Comparison of ENCODE assay signal across 22 cellular contexts in the genomic region with DNA sequence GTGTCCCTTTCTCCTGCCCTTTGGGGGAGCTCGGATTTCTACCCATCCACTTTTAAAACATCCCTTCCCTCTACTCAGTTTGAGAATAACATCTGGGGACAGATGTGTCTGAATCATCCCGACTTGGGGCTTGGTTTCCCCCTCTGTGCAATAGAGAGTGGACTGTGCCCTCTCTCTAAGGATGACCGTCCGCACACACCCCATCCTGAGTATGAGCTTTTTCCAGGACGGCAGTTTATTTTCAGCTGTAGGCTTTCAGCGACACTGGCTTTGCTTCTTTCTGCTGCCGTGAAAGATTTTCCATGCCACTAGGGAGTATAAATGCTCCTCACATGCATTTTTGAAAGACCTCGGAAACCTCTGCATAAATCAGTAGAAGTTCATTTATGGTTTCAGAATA. TPM values are rescaled to one million over a fixed set of nuclear protein-coding genes. Genes with fewer than 3 reads are reported as not detected.
DNase-seq lines count a peak whose midpoint lies in the region; ATAC-seq and TF ChIP-seq lines count a peak whose summit lies in the region.
"Had no signal": no experiment of that assay in that cellular context is flagged by ENCODE, and none has a peak within 500 bp of the region (broad histone marks: within the 10 kb centered on the region; RNA-seq: fewer than 3 reads in every experiment).

No MANE protein-coding gene starts in this region.

- no peaks in the 10 kb centered on the region for H3K9me3 Mint-ChIP-seq in endothelial cell (ENCODE audit: unreplicated experiment)
- no peaks in the 10 kb centered on the region for H3K9me3 Mint-ChIP-seq in nephron progenitor cell
- no peaks in the 10 kb centered on the region for H3K9me3 Mint-ChIP-seq in type B pancreatic cell
- H3K9me3 Mint-ChIP-seq: CD8-positive, alpha-beta memory T cell; dendritic cell treated with granulocyte-macrophage colony-stimulating factor and Interleukin-4, amounts not matched to agents 40 ng/mL and 50 ng/mL, for 4 days; mesothelial cell of epicardium; naive thymus-derived CD8-positive, alpha-beta T cell had no signal

- H3K4me3 Mint-ChIP-seq in endothelial cell (ENCODE audit: unreplicated experiment) (no peak overlapping the region), nephron progenitor cell (peak overlapping the region; percentile 75), type B pancreatic cell (no peak overlapping the region)
- H3K4me3 Mint-ChIP-seq: CD8-positive, alpha-beta memory T cell; dendritic cell treated with granulocyte-macrophage colony-stimulating factor and Interleukin-4, amounts not matched to agents 40 ng/mL and 50 ng/mL, for 4 days; IgD-negative memory B cell; mesothelial cell of epicardium; naive thymus-derived CD8-positive, alpha-beta T cell had no signal

- no peak for DNase-seq in Right ventricle myocardium superior
- DNase-seq in left cardiac atrium = no peak
- DNase-seq in endothelial cell (ENCODE audit: low spot score) = no peak
- no peak for DNase-seq in nephron progenitor cell
- DNase-seq in type B pancreatic cell (ENCODE audit: extremely low spot score, unreplicated experiment) = no peak
- DNase-seq in HCEC 1CT = no peak
- DNase-seq: activated CD4-positive, alpha-beta T cell treated with anti-CD3 and anti-CD28 coated beads for 48 hours; activated naive CD4-positive, alpha-beta T cell; activated T-cell treated with anti-CD3 and anti-CD28 coated beads, Interleukin-2, amount 50 U/mL, for 48 hours; amniotic stem cell; CD8-positive, alpha-beta memory T cell; left colon; naive thymus-derived CD8-positive, alpha-beta T cell; NCI-H1092 treated with DMSO at 0.1 percent for 48 hours; NCI-H187 treated with DMSO at 0.1 percent for 48 hours; NCI-H526 treated with DMSO at 0.1 percent for 48 hours; T-helper 2 cell had no signal

- peak overlapping the region; percentile 45 for H3K27ac Mint-ChIP-seq in endothelial cell (ENCODE audit: unreplicated experiment)
- H3K27ac Mint-ChIP-seq in nephron progenitor cell = peak overlapping the region; percentile 31
- H3K27ac Mint-ChIP-seq in type B pancreatic cell = peak overlapping the region; percentile 62
- H3K27ac Mint-ChIP-seq: CD8-positive, alpha-beta memory T cell; dendritic cell treated with granulocyte-macrophage colony-stimulating factor and Interleukin-4, amounts not matched to agents 40 ng/mL and 50 ng/mL, for 4 days; IgD-negative memory B cell; mesothelial cell of epicardium; naive thymus-derived CD8-positive, alpha-beta T cell had no signal

- peaks cover 3% of the 10 kb centered on the region for H3K36me3 Mint-ChIP-seq in endothelial cell (ENCODE audit: low read depth, unreplicated experiment)
- no peaks in the 10 kb centered on the region for H3K36me3 Mint-ChIP-seq in nephron progenitor cell (ENCODE audit: low read depth)
- H3K36me3 Mint-ChIP-seq in type B pancreatic cell = no peaks in the 10 kb centered on the region
- H3K36me3 Mint-ChIP-seq: CD8-positive, alpha-beta memory T cell; mesothelial cell of epicardium; naive thymus-derived CD8-positive, alpha-beta T cell had no signal

- TF ChIP-seq CTCF in endothelial cell (IDR thresholded peaks at IDR 0.05; ENCODE audit: unreplicated experiment) = no peak
- TF ChIP-seq CTCF in nephron progenitor cell (IDR thresholded peaks at IDR 0.05) = no peak
- TF ChIP-seq CTCF in type B pancreatic cell (conservative IDR thresholded peaks at IDR 0.05) = no peak

- H3K4me1 Mint-ChIP-seq in endothelial cell (ENCODE audit: unreplicated experiment) = peaks cover 19% of the 10 kb centered on the region
- H3K4me1 Mint-ChIP-seq in nephron progenitor cell = peaks cover 59% of the 10 kb centered on the region
- H3K4me1 Mint-ChIP-seq in type B pancreatic cell (ENCODE audit: unreplicated experiment) = peaks cover 30% of the 10 kb centered on the region
- H3K4me1 Mint-ChIP-seq: CD8-positive, alpha-beta memory T cell; IgD-negative memory B cell; naive thymus-derived CD8-positive, alpha-beta T cell had no signal

- intact Hi-C loops in Right ventricle myocardium superior (cut with DNase I) = no loop called here
- intact Hi-C loops in left cardiac atrium (cut with DNase I) = no loop called here

- ATAC-seq in Right ventricle myocardium superior (ENCODE audit: poor library complexity) = peak; percentile 25
- ATAC-seq in left cardiac atrium = no peak
- no peak for ATAC-seq in GM18498 (IDR thresholded peaks at IDR 0.05; ENCODE audit: unreplicated experiment)
- ATAC-seq in HG03520 (IDR thresholded peaks at IDR 0.05; ENCODE audit: unreplicated experiment) = no peak
- ATAC-seq: left colon; naive thymus-derived CD8-positive, alpha-beta T cell had no signal

- H3K27me3 Mint-ChIP-seq in endothelial cell (ENCODE audit: unreplicated experiment) = peaks cover 3% of the 10 kb centered on the region
- peaks cover 59% of the 10 kb centered on the region for H3K27me3 Mint-ChIP-seq in nephron progenitor cell (ENCODE audit: low read depth, poor library complexity)
- peaks cover 4% of the 10 kb centered on the region for H3K27me3 Mint-ChIP-seq in type B pancreatic cell
- H3K27me3 Mint-ChIP-seq: IgD-negative memory B cell had no signal

RNA-seq across cellular contexts. Expression of gene FECH, which starts 53.5 kb away (rescaled TPM):
- total RNA-seq in Right ventricle myocardium superior (34.5 TPM), left cardiac atrium (10 to 100 TPM; 20.8 to 25.2 TPM), endothelial cell (ENCODE audit: unreplicated experiment) (51.6 TPM), type B pancreatic cell (ENCODE audit: low replicate concordance) (22.1 and 43.1 TPM in 2 replicates)
